Comparison of ENCODE assay signal across 17 cellular contexts in the genomic region with DNA sequence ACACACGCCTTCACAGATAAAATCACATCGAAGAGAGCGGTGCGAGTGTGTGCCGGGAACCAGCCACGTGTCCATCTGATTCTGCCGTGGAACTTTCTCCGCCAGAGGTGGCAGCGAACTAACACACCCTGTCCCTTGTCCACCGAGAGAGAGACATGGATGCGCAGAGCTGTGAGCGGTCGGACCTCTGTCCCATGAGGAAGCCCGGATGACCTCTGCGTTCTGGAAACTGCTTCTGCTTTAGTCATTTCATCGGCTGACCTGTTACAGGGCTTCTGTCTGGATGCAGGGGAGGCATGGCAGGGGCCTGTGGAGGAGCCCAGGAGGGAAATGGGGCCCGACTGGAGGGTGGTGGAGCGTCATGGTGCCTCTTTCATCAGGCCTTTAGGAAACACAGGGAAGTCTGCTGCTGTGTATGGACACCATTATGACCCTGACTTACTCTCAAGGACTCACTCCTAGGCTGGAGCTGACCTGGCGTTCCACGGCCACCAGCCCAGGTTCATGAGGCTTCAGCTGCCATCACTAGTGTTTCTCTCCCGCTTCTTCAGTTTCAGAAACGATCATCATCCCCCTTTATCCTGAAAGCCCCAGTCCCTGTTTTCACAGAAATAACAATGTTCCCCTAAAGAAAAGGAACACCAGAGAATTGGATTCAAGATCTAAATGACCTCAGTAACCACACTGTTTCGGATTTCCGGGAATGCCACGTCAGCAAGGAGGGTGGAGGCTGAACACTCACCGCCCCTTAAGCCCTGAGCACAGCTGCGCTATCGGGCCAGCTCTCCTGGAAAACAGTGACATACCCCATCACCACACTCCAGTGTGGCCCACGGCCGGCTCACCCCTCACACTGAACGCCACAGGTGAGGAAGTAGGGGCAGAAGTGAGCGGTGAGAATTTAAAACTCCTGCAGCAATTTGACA.
DNase-seq lines count a peak whose midpoint lies in the region; ATAC-seq, FAIRE-seq and TF ChIP-seq lines count a peak whose summit lies in the region.
"Had no signal": no experiment of that assay in that cellular context is flagged by ENCODE, and none has a peak within 500 bp of the region (broad histone marks: within the 10 kb centered on the region; RNA-seq: fewer than 3 reads in every experiment).

No MANE protein-coding gene starts in this region.

- H3K27ac ChIP-seq in H1 (ENCODE audit: low read depth, low read length) = no peak overlapping the region
- H3K27ac ChIP-seq in neuronal stem cell (replicated peaks; ENCODE audit: low read length) = no peak overlapping the region
- H3K27ac ChIP-seq: Peyer's patch had no signal

- H2BK120ac ChIP-seq in H1 (replicated peaks; ENCODE audit: low read depth, low read length) (no peak overlapping the region), neuronal stem cell (ENCODE audit: low read depth, low read length) (peak overlapping the region; percentile 77)

- H4K91ac ChIP-seq in H1 (replicated peaks; ENCODE audit: insufficient read length, low read length) (no peak overlapping the region), neuronal stem cell (ENCODE audit: low read depth, low read length, poor library complexity) (no peak overlapping the region)

- POLR2A ChIA-PET in H1 (lab: Charles Lee; ENCODE audit: partially characterized antibody) = no interaction called here

- H3K14ac ChIP-seq in H1 (ENCODE audit: insufficient read length) (no peak overlapping the region), neuronal stem cell (ENCODE audit: low read length) (no peak overlapping the region)

- no peaks in the 10 kb centered on the region for H3K4me1 ChIP-seq in H1 (replicated peaks in 1 of 4; ENCODE audit: control insufficient read depth in 3 of 4, insufficient read depth in 4 of 4, low read length in 3 of 4)
- peaks cover 3 to 8% of the 10 kb centered on the region in 2 donors for H3K4me1 ChIP-seq in neuronal stem cell (ENCODE audit: control insufficient read depth in 2 of 2, insufficient read depth in 1 of 2, low read depth in 1 of 2, low read length in 2 of 2)

- no peak overlapping the region for H4K5ac ChIP-seq in H1 (ENCODE audit: insufficient read length, low read depth, low read length)

- H3K23ac ChIP-seq in H1 (ENCODE audit: insufficient read length) (no peak overlapping the region), neuronal stem cell (ENCODE audit: low read depth, low read length, poor library complexity) (peak overlapping the region; percentile 60)

- H2BK15ac ChIP-seq in H1 (ENCODE audit: low read length) (no peak overlapping the region), neuronal stem cell (ENCODE audit: low read length) (peak overlapping the region; percentile 69)

- no peak overlapping the region for H2AFZ ChIP-seq in H1 (ENCODE audit: low read length)
- H2AFZ ChIP-seq in neuronal stem cell (ENCODE audit: low read length) = peak overlapping the region; percentile 18

- DNase-seq in Daoy (ENCODE audit: low read depth) (peak; percentile 79), MG63 (peak; percentile 17), H1 (ENCODE audit: low read depth in 1 of 2, low spot score in 2 of 2) (no peak), neuronal stem cell (ENCODE audit: low spot score) (no peak), dedifferentiated amniotic fluid mesenchymal stem cell (ENCODE audit: extremely low spot score) (no peak), CD1c-positive myeloid dendritic cell (ENCODE audit: extremely low spot score) (no peak)
- DNase-seq: Karpas-422, NCI-H2029, NCI-H2171 treated with DMSO at 0.1 percent for 48 hours, NCI-H510A, NCI-H82, Peyer's patch, SHP77 had no signal

- no peak overlapping the region for H2AK5ac ChIP-seq in H1 (ENCODE audit: low read depth, low read length)
- H2AK5ac ChIP-seq in neuronal stem cell (ENCODE audit: low read depth, low read length) = peak overlapping the region; percentile 61

- H3K27me3 ChIP-seq in MG63 (0 out of 2 replicates have a peak, but pooled peaks cover 3% of the 10 kb centered on the region), H1 (replicated peaks in 1 of 4; ENCODE audit: control insufficient read depth in 3 of 4, extremely low read depth in 1 of 4, insufficient read depth in 3 of 4, low read length in 3 of 4) (0 out of 7 replicates have a peak, but pooled peaks cover 0 to 4% (median under 1%) of the 10 kb centered on the region in 4 experiments), neuronal stem cell (ENCODE audit: control insufficient read depth in 3 of 3, insufficient read depth in 3 of 3, low read depth in 1 of 3, low read length in 3 of 3) (no peaks in the 10 kb centered on the region)
- H3K27me3 ChIP-seq: Peyer's patch had no signal

- H3K36me3 ChIP-seq in MG63 (no peaks in the 10 kb centered on the region), H1 (ENCODE audit: control insufficient read depth in 2 of 4, insufficient read depth in 4 of 4, low read length in 3 of 4) (no peaks in the 10 kb centered on the region), neuronal stem cell (replicated peaks in 1 of 2; ENCODE audit: control insufficient read depth in 2 of 2, insufficient read depth in 2 of 2, low read length in 2 of 2) (no peaks in the 10 kb centered on the region)
- H3K36me3 ChIP-seq: Peyer's patch had no signal

- TF ChIP-seq POLR2A in H1 (IDR thresholded peaks at IDR 0.05; ENCODE audit: control extremely low read depth in 1 of 2, low read depth in 2 of 2, low read length in 2 of 2) = no peak

- FAIRE-seq in H1 (lab: Jason Lieb, UNC) = no peak
- FAIRE-seq: H54 had no signal

- TF ChIP-seq EP300 in H1 (IDR thresholded peaks at IDR 0.05; ENCODE audit: borderline replicate concordance in 1 of 2, low read depth in 2 of 2, low read length in 2 of 2) = no peak

- H2BK12ac ChIP-seq in H1 (ENCODE audit: low read depth, low read length) (peak overlapping the region; percentile 65; the same call in 1 of the 2 replicates), neuronal stem cell (ENCODE audit: low read length) (peak overlapping the region; percentile 91)

- no peak for TF ChIP-seq CTCF in H1 (IDR thresholded peaks at IDR 0.05; ENCODE audit: control extremely low read depth in 1 of 3, insufficient read depth in 1 of 3, low read depth in 1 of 3, low read length in 3 of 3)

- no peak overlapping the region for H3K56ac ChIP-seq in H1 (replicated peaks; ENCODE audit: insufficient read length, low read depth, low read length)

- H4K20me1 ChIP-seq in H1 (replicated peaks in 1 of 2; ENCODE audit: control insufficient read depth in 1 of 2, insufficient read depth in 2 of 2, low read length in 2 of 2) = no peaks in the 10 kb centered on the region

- ATAC-seq in GM21717 (IDR thresholded peaks at IDR 0.05; ENCODE audit: unreplicated experiment) = no peak
- no peak for ATAC-seq in GM21786 (IDR thresholded peaks at IDR 0.05; ENCODE audit: unreplicated experiment)
- ATAC-seq: CD8-positive, alpha-beta T cell had no signal

- H3K79me1 ChIP-seq in H1 (ENCODE audit: low read depth, low read length) (no peaks in the 10 kb centered on the region), neuronal stem cell (ENCODE audit: low read depth, low read length) (no peaks in the 10 kb centered on the region)

- H3K9ac ChIP-seq in H1 (replicated peaks in 1 of 4; ENCODE audit: extremely low read depth in 1 of 4, low read depth in 3 of 4, low read length in 3 of 4) (no peak overlapping the region; a peak in 1 of 7 replicates), neuronal stem cell (ENCODE audit: low read depth, low read length, poor library complexity) (no peak overlapping the region)

- H3K9me3 ChIP-seq in MG63 (no peaks in the 10 kb centered on the region), H1 (ENCODE audit: insufficient read depth in 2 of 2, low read depth in 1 of 2, low read length in 1 of 2) (no peaks in the 10 kb centered on the region), neuronal stem cell (replicated peaks in 1 of 2; ENCODE audit: control insufficient read depth in 2 of 2, insufficient read depth in 1 of 2, low read depth in 1 of 2, low read length in 2 of 2) (no peaks in the 10 kb centered on the region)
- H3K9me3 ChIP-seq: Peyer's patch had no signal

- no peak overlapping the region for H2BK20ac ChIP-seq in H1 (ENCODE audit: low read length)

- H3K4me3 ChIP-seq in MG63 = no peak overlapping the region
- H3K4me3 ChIP-seq in H1 (ENCODE audit: extremely low read depth in 1 of 4, insufficient read depth in 2 of 4, low read depth in 3 of 4, low read length in 4 of 4) = no peak overlapping the region
- H3K4me3 ChIP-seq in neuronal stem cell (ENCODE audit: low read length in 2 of 2) = no peak overlapping the region
- H3K4me3 ChIP-seq: Peyer's patch had no signal

- H3K23me2 ChIP-seq in H1 (ENCODE audit: low read depth, low read length) = no peaks in the 10 kb centered on the region

- CTCF ChIA-PET in H1 (lab: Charles Lee; ENCODE audit: partially characterized antibody) = interaction anchor here (1.2 kb wide), 1 partner anchor 32 kb away, joined by 3 read pairs; no protein-coding TSS in a partner anchor

- TF ChIP-seq RAD21 in H1 (IDR thresholded peaks at IDR 0.05 in 1 of 2, conservative IDR thresholded peaks at IDR 0.05 in 1 of 2; ENCODE audit: low read depth in 2 of 2, low read length in 2 of 2) = no peak

- H3K18ac ChIP-seq in H1 (ENCODE audit: extremely low read depth, low read length) = no peak overlapping the region
- H3K18ac ChIP-seq in neuronal stem cell (ENCODE audit: low read length) = peak overlapping the region; percentile 93

- H2BK5ac ChIP-seq in H1 (ENCODE audit: low read depth, low read length) (no peak overlapping the region), neuronal stem cell (ENCODE audit: low read length) (no peak overlapping the region)

- H3K4me2 ChIP-seq in H1 (ENCODE audit: insufficient read depth in 1 of 2, low read depth in 2 of 2, low read length in 2 of 2) = no peak overlapping the region
- H3K4me2 ChIP-seq in neuronal stem cell (ENCODE audit: insufficient read depth, low read length, poor library complexity, severe bottlenecking) = no peak overlapping the region

- H4K8ac ChIP-seq in H1 (ENCODE audit: extremely low read depth, insufficient read depth, low read length) = no peak overlapping the region
- no peak overlapping the region for H4K8ac ChIP-seq in neuronal stem cell (ENCODE audit: low read depth, low read length)

- no peak overlapping the region for H3K4ac ChIP-seq in H1 (replicated peaks; ENCODE audit: insufficient read length, low read depth, low read length)
- H3K4ac ChIP-seq in neuronal stem cell (ENCODE audit: low read length) = peak overlapping the region; percentile 60

- 92% methylated on average over 32 of the region's 32 CpGs; no CpG with 5 or more reads in 1 of the 2 experiments for WGBS in H1 (ENCODE audit: extremely low coverage in 1 of 2, insufficient coverage in 1 of 2, insufficient read length in 1 of 2, insufficient replicate concordance in 2 of 2, low coverage in 1 of 2, low lambda C conversion rate in 2 of 2, missing lambda C conversion rate in 1 of 2), 2 experiments
- WGBS in neuronal stem cell (ENCODE audit: extremely low coverage in 2 of 2, insufficient read length in 2 of 2, insufficient replicate concordance in 1 of 2), 2 donors = no CpG with 5 or more reads among the region's 32 CpGs

- H3K79me2 ChIP-seq in H1 (ENCODE audit: control insufficient read depth in 1 of 2, insufficient read depth in 2 of 2, low read length in 2 of 2) = no peaks in the 10 kb centered on the region

TF ChIP-seq in H1, 55 proteins besides CTCF, POLR2A, EP300 and RAD21 (continues in another document):
- no peak for TF ChIP-seq BRCA1 (IDR thresholded peaks at IDR 0.05; ENCODE audit: low read depth, low read length)

Comparison
In these comparisons a context has a peak if more than half of its experiments do, and no peak if none do; other contexts are left out.
1. DNase-seq: peak in Daoy (single experiment) and MG63 (single experiment); none in H1 (0 of 2), neuronal stem cell (single experiment), dedifferentiated amniotic fluid mesenchymal stem cell (single experiment) and CD1c-positive myeloid dendritic cell (single experiment).